8 cellular contexts compared by ENCODE assay signal in genomic region chr20:34703061-34703572, GRCh38. TPM values are rescaled to one million over a fixed set of nuclear protein-coding genes. Genes with fewer than 3 reads are reported as not detected.
DNase-seq lines count a peak whose midpoint lies in the region; ATAC-seq and TF ChIP-seq lines count a peak whose summit lies in the region.

No MANE protein-coding gene starts in this region.

- peaks cover 15% of the 10 kb centered on the region for H3K27me3 Mint-ChIP-seq in T-helper 17 cell

- intact Hi-C loops in gastrocnemius medialis (cut with DNase I; ENCODE audit: low total_unique reads): no loop called here

- H3K4me3 ChIP-seq in GM12865 (ENCODE audit: low read depth, low read length) (peak overlapping the region; percentile 93), fibroblast of the aortic adventitia (ENCODE audit: low read depth, low read length) (peak overlapping the region; percentile 91), gastrocnemius medialis (peak overlapping the region; percentile 69 to 98 (median 74))

- H3K9me3 ChIP-seq in T-helper 17 cell (ENCODE audit: control insufficient read depth, low read length, poor library complexity, severe bottlenecking) (no peaks in the 10 kb centered on the region), gastrocnemius medialis (no peaks in the 10 kb centered on the region)

- H3K36me3 Mint-ChIP-seq in T-helper 17 cell (ENCODE audit: low read depth): peaks cover 2% of the 10 kb centered on the region

- DNase-seq in GM12865 (ENCODE audit: low read depth) (no peak), T-helper 17 cell (no peak), fibroblast of the aortic adventitia (ENCODE audit: low read depth) (no peak), gastrocnemius medialis (no peak), NCI-H2107 treated with DMSO at 0.1 percent for 48 hours (lab: John Stamatoyannopoulos, UW; ENCODE audit: unreplicated experiment) (no peak), GM13976 (ENCODE audit: low spot score) (no peak)

- in situ Hi-C loops in gastrocnemius medialis (cut with MboI; ENCODE audit: low sequenced_read_pairs in 4 of 4): loop anchor here in 1 of 4 donors (25.0 kb wide), 1 partner anchor 166 kb away; no protein-coding TSS in a partner anchor
- in situ Hi-C loops in GM13976 (cut with MboI; ENCODE audit: low sequenced_read_pairs, unreplicated experiment): loop anchor here (10.0 kb wide), 1 partner anchor 168 kb away; no protein-coding TSS in a partner anchor

- H3K4me1 ChIP-seq in gastrocnemius medialis: peaks cover 25 to 34% of the 10 kb centered on the region in 2 donors

- peak overlapping the region; percentile 96 for H3K27ac Mint-ChIP-seq in T-helper 17 cell

- peak overlapping the region; percentile 98 for H3K4me3 Mint-ChIP-seq in T-helper 17 cell

- no peak for TF ChIP-seq POLR2A in gastrocnemius medialis (IDR thresholded peaks at IDR 0.05)

- no peak for TF ChIP-seq CTCF in GM12865 (IDR thresholded peaks at IDR 0.05; ENCODE audit: insufficient read depth, low read depth, low read length, missing control alignments)
- no peak for TF ChIP-seq CTCF in fibroblast of the aortic adventitia (IDR thresholded peaks at IDR 0.05; ENCODE audit: insufficient read depth, low read length)
- TF ChIP-seq CTCF in gastrocnemius medialis (IDR thresholded peaks at IDR 0.05 in 4 of 5, conservative IDR thresholded peaks at IDR 0.05 in 1 of 5): no peak
- no peak for TF ChIP-seq CTCF in GM13976 (IDR thresholded peaks at IDR 0.05; ENCODE audit: borderline replicate concordance, control extremely low read depth, extremely low read depth, insufficient read depth, missing control alignments)

- H3K4me1 Mint-ChIP-seq in T-helper 17 cell: peaks cover 25% of the 10 kb centered on the region

- H3K36me3 ChIP-seq in gastrocnemius medialis: no peaks in the 10 kb centered on the region

- peak overlapping the region; percentile 94 to 100 (median 95) for H3K27ac ChIP-seq in gastrocnemius medialis

- ATAC-seq in T-helper 17 cell: no peak
- ATAC-seq in gastrocnemius medialis: no peak
- no peak for ATAC-seq in GM21515 (IDR thresholded peaks at IDR 0.05; ENCODE audit: unreplicated experiment)
- ATAC-seq in HG02840 (IDR thresholded peaks at IDR 0.05; ENCODE audit: low FRiP score, unreplicated experiment): no peak

- no peaks in the 10 kb centered on the region for H3K27me3 ChIP-seq in gastrocnemius medialis

RNA-seq across cellular contexts. Expression of gene TP53INP2, which starts 1.0 kb away (rescaled TPM):
- 10 to 100 TPM; 62.0 to 62.4 TPM for total RNA-seq in T-helper 17 cell
- total RNA-seq in fibroblast of the aortic adventitia (ENCODE audit: low replicate concordance): 2.1 and 2.5 TPM in 2 replicates
- total RNA-seq in gastrocnemius medialis: 10 to 100 TPM in 2 of 4 donors, 1 to 10 TPM in 2; 2.9 to 26.7 (median 11.1) TPM

RNA-seq across cellular contexts. Expression of gene PIGU, which starts 26.2 kb away (rescaled TPM):
- 10 to 100 TPM in 1 of 2 donors, 1 to 10 TPM in 1; 8.4 to 10.2 TPM for total RNA-seq in T-helper 17 cell
- 3.7 and 21.1 TPM in 2 replicates for total RNA-seq in fibroblast of the aortic adventitia (ENCODE audit: low replicate concordance)
- 10 to 100 TPM; 12.8 to 14.1 (median 13.7) TPM for total RNA-seq in gastrocnemius medialis
